ENCODE assay signal across 26 cellular contexts in the genomic region with DNA sequence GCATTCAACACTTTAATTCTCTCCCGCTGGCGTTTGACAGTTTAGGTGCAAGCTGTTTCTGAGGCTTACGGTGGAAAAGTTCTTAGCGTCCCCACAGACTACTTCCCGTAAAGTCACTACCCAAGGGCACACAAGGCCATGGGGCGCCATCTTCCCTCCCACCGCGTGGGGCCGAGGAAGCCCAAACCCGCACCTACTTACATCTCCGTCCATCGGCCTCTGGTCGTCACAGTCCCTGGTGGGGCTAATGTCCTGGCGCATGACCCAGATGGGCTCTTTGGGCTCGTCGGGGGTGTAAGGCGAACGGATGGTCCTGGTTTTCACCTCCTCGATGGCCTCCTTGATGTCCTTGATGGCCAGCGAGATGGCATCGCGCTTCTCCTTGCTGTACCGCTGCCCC.
"Had no signal": no experiment of that assay in that cellular context is flagged by ENCODE, and none has a peak within 500 bp of the region (broad histone marks: within the 10 kb centered on the region; RNA-seq: fewer than 3 reads in every experiment).

No MANE protein-coding gene starts in this region.

- H3K27ac ChIP-seq: coronary artery, dorsolateral prefrontal cortex, epithelial cell of prostate, foreskin keratinocyte, gastroesophageal sphincter, heart left ventricle, hepatocyte, left lung had no signal

- ATAC-seq: effector memory CD8-positive, alpha-beta T cell; esophagus mucosa; foreskin keratinocyte; gastroesophageal sphincter; heart left ventricle; left cardiac atrium; left lung; left ventricle myocardium superior had no signal

- H3K4me1 ChIP-seq: foreskin keratinocyte, gastroesophageal sphincter, heart left ventricle, left lung had no signal

- H3K9me3 ChIP-seq: gastroesophageal sphincter, heart left ventricle had no signal

- H3K36me3 ChIP-seq: left lung had no signal

- H3K4me2 ChIP-seq: hepatocyte had no signal

- DNase-seq: dermis blood vessel endothelial cell; dorsolateral prefrontal cortex; effector CD8-positive, alpha-beta T cell; effector memory CD8-positive, alpha-beta T cell; endodermal cell; erythroblast; foreskin keratinocyte; heart left ventricle; hypothalamus; immature natural killer cell; islet precursor cell; left cardiac atrium; left ventricle myocardium superior; mammary epithelial cell; mesendoderm; midbrain had no signal

- H3K27me3 ChIP-seq: dorsolateral prefrontal cortex, gastroesophageal sphincter, heart left ventricle, hepatocyte, left lung had no signal

- H3K79me2 ChIP-seq: hepatocyte had no signal

- FAIRE-seq: colon, endometrium, frontal cortex had no signal

- H3K4me3 ChIP-seq: coronary artery, dorsolateral prefrontal cortex, gastroesophageal sphincter, heart left ventricle, hepatocyte, left lung, lung had no signal

- H2AFZ ChIP-seq: hepatocyte had no signal
